Comparison of ENCODE assay signal across 18 cellular contexts in the genomic region with DNA sequence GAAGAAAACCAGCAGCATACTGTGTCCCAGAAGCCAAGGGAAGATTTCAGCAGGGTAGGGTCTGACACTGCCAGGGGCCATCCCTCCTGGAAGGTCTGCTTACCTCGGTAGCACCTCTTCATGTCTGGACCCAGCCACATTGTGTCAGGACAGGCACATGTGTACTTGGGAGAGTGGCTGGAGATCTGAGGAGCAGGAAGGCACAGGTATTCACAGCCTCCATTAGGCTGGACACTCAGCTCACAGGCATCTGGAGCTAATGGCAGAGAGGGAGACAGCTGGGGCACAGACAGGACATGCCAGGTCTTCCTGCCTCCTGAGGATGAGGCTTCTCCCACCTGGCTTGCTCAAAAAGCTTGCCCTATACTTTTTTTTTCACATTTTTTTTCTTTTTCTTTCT. TPM values are rescaled to one million over a fixed set of nuclear protein-coding genes. Genes with fewer than 3 reads are reported as not detected.
DNase-seq lines count a peak whose midpoint lies in the region; ATAC-seq, FAIRE-seq and TF ChIP-seq lines count a peak whose summit lies in the region.
"Had no signal": no experiment of that assay in that cellular context is flagged by ENCODE, and none has a peak within 500 bp of the region (broad histone marks: within the 10 kb centered on the region; RNA-seq: fewer than 3 reads in every experiment).

No MANE protein-coding gene starts in this region.

- intact Hi-C loops in activated CD4-positive, alpha-beta T cell treated with anti-CD3 and anti-CD28 coated beads, Interleukin-2, amount 10 ng/mL, durations not matched to agents 24 days and 14 days (cut with micrococcal nuclease), result no loop called here
- intact Hi-C loops in pancreas (cut with DNase I), result no loop called here

- no peaks in the 10 kb centered on the region for H3K27me3 Mint-ChIP-seq in activated CD4-positive, alpha-beta T cell treated with anti-CD3 and anti-CD28 coated beads, Interleukin-2, amount 10 ng/mL, durations not matched to agents 24 days and 14 days

- no peak for FAIRE-seq in pancreas (lab: Jason Lieb, UNC)

- H3K4me1 ChIP-seq in foreskin keratinocyte, result no peaks in the 10 kb centered on the region
- H3K4me1 ChIP-seq in pancreas, result peaks cover 0 to 7% (median 3%) of the 10 kb centered on the region in 3 donors
- H3K4me1 ChIP-seq: HAP-1 had no signal

- peaks cover 69% of the 10 kb centered on the region for H3K36me3 Mint-ChIP-seq in activated CD4-positive, alpha-beta T cell treated with anti-CD3 and anti-CD28 coated beads, Interleukin-2, amount 10 ng/mL, durations not matched to agents 24 days and 14 days (ENCODE audit: low read depth)

- TF ChIP-seq CTCF in foreskin keratinocyte (conservative IDR thresholded peaks at IDR 0.05) (no peak), pancreas (IDR thresholded peaks at IDR 0.05) (no peak)

- H3K27ac ChIP-seq in foreskin keratinocyte, result no peak overlapping the region
- H3K27ac ChIP-seq in pancreas, result no peak overlapping the region
- H3K27ac ChIP-seq: 22Rv1, C4-2B, GM23248 had no signal

- no peaks in the 10 kb centered on the region for H3K9me3 ChIP-seq in pancreas
- H3K9me3 ChIP-seq: HAP-1 had no signal

- no peak for ATAC-seq in foreskin keratinocyte
- peak; percentile 12 to 39 (median 37) for ATAC-seq in pancreas
- ATAC-seq in HG03139 (IDR thresholded peaks at IDR 0.05; ENCODE audit: unreplicated experiment), result no peak
- no peak for ATAC-seq in HG03439 (IDR thresholded peaks at IDR 0.05; ENCODE audit: unreplicated experiment)

- no peak overlapping the region for H3K4me3 Mint-ChIP-seq in activated CD4-positive, alpha-beta T cell treated with anti-CD3 and anti-CD28 coated beads, Interleukin-2, amount 10 ng/mL, durations not matched to agents 24 days and 14 days

- no peak for DNase-seq in activated CD4-positive, alpha-beta T cell treated with anti-CD3 and anti-CD28 coated beads, Interleukin-2, amount 10 ng/mL, durations not matched to agents 24 days and 14 days
- no peak for DNase-seq in activated CD4-positive, alpha-beta T cell treated with anti-CD3 and anti-CD28 coated beads, Interleukin-2, amount 50 U/mL, for 48 hours
- DNase-seq in foreskin keratinocyte (peak; percentile 6 to 63), pancreas (no peak), ureter (ENCODE audit: low spot score) (no peak), NCI-H2196 (lab: John Stamatoyannopoulos, UW; ENCODE audit: unreplicated experiment) (no peak)
- DNase-seq: AML-193, DMS79 treated with DMSO at 0.1 percent for 48 hours, NCI-H1092 treated with DMSO at 0.1 percent for 48 hours, NCI-H2081, NCI-H748 treated with DMSO at 0.1 percent for 48 hours, Right ventricle myocardium superior had no signal

- peak overlapping the region; percentile 34 for H3K27ac Mint-ChIP-seq in activated CD4-positive, alpha-beta T cell treated with anti-CD3 and anti-CD28 coated beads, Interleukin-2, amount 10 ng/mL, durations not matched to agents 24 days and 14 days

- 50 to 55% methylated on average over 1 of the region's 1 CpG for whole genome bisulfite sequencing in pancreas, 2 donors

- no peaks in the 10 kb centered on the region for H3K27me3 ChIP-seq in foreskin keratinocyte
- no peaks in the 10 kb centered on the region for H3K27me3 ChIP-seq in pancreas

- no peaks in the 10 kb centered on the region for H3K4me1 Mint-ChIP-seq in activated CD4-positive, alpha-beta T cell treated with anti-CD3 and anti-CD28 coated beads, Interleukin-2, amount 10 ng/mL, durations not matched to agents 24 days and 14 days

- H3K4me3 ChIP-seq in pancreas, result no peak overlapping the region
- H3K4me3 ChIP-seq: GM23248, HAP-1 had no signal

- no peaks in the 10 kb centered on the region for H3K36me3 ChIP-seq in pancreas

- no peaks in the 10 kb centered on the region for H3K9me3 Mint-ChIP-seq in activated CD4-positive, alpha-beta T cell treated with anti-CD3 and anti-CD28 coated beads, Interleukin-2, amount 10 ng/mL, durations not matched to agents 24 days and 14 days

RNA-seq across cellular contexts. Expression of a gene that starts 19.9 kb away (rescaled TPM):
- 96.4 and 107 TPM in 2 replicates for total RNA-seq in activated CD4-positive, alpha-beta T cell treated with anti-CD3 and anti-CD28 coated beads, Interleukin-2, amount 10 ng/mL, durations not matched to agents 24 days and 14 days
- total RNA-seq in foreskin keratinocyte, result 47.4 and 68.3 TPM in 2 replicates
- polyA plus RNA-seq in foreskin keratinocyte, result 114 and 133 TPM in 2 replicates
- 10 to 100 TPM in 5 of 6 donors, 1 to 10 TPM in 1; 7.8 to 16.7 (median 13.3) TPM for total RNA-seq in pancreas
- 10 to 100 TPM; 42.0 to 56.3 TPM for polyA plus RNA-seq in pancreas
- 36.0 TPM for total RNA-seq in ureter

RNA-seq across cellular contexts. Expression of a gene that starts 37.8 kb away (rescaled TPM):
- 44.7 and 44.9 TPM in 2 replicates for total RNA-seq in activated CD4-positive, alpha-beta T cell treated with anti-CD3 and anti-CD28 coated beads, Interleukin-2, amount 10 ng/mL, durations not matched to agents 24 days and 14 days
- 32.6 and 35.6 TPM in 2 replicates for total RNA-seq in foreskin keratinocyte
- 37.2 and 43.3 TPM in 2 replicates for polyA plus RNA-seq in foreskin keratinocyte
- 10 to 100 TPM; 12.1 to 28.4 (median 16.2) TPM for total RNA-seq in pancreas
- 10 to 100 TPM; 40.6 to 66.9 TPM for polyA plus RNA-seq in pancreas
- 58.2 TPM for total RNA-seq in ureter

Comparison
In these comparisons a context has a peak if more than half of its experiments do, and no peak if none do; other contexts are left out.
1. DNase-seq: peak in foreskin keratinocyte (2 of 2); none in activated CD4-positive, alpha-beta T cell treated with anti-CD3 and anti-CD28 coated beads, Interleukin-2, amount 10 ng/mL, durations not matched to agents 24 days and 14 days (single experiment), activated CD4-positive, alpha-beta T cell treated with anti-CD3 and anti-CD28 coated beads, Interleukin-2, amount 50 U/mL, for 48 hours (0 of 2), pancreas (0 of 6), ureter (single experiment) and NCI-H2196 (single experiment).
2. ATAC-seq: peak in pancreas (4 of 4); none in foreskin keratinocyte (single experiment), HG03139 (single experiment) and HG03439 (single experiment).